ENCODE assay signal across 28 cellular contexts in genomic region chr3:118231578-118231977, GRCh38.
"Had no signal": no experiment of that assay in that cellular context is flagged by ENCODE, and none has a peak within 500 bp of the region (broad histone marks: within the 10 kb centered on the region; RNA-seq: fewer than 3 reads in every experiment).

No MANE protein-coding gene starts in this region.

- H3K4me3 ChIP-seq: colonic mucosa, coronary artery, dorsolateral prefrontal cortex, esophagus muscularis mucosa, esophagus squamous epithelium, gastrocnemius medialis, gastroesophageal sphincter, heart left ventricle, heart right ventricle had no signal

- H3K9me3 ChIP-seq: colonic mucosa, esophagus muscularis mucosa, esophagus squamous epithelium, gastrocnemius medialis, gastroesophageal sphincter, heart right ventricle had no signal

- ATAC-seq: effector memory CD8-positive, alpha-beta T cell; esophagus mucosa; foreskin keratinocyte; gastrocnemius medialis; gastroesophageal sphincter; heart left ventricle; heart right ventricle had no signal

- H3K27ac ChIP-seq: colonic mucosa, coronary artery, dorsolateral prefrontal cortex, epithelial cell of prostate, esophagus muscularis mucosa, esophagus squamous epithelium, foreskin keratinocyte, gastrocnemius medialis, gastroesophageal sphincter, heart left ventricle, heart right ventricle had no signal

- H3K27me3 ChIP-seq: colonic mucosa, esophagus muscularis mucosa, esophagus squamous epithelium, foreskin keratinocyte, gastrocnemius medialis, gastroesophageal sphincter, heart left ventricle, heart right ventricle had no signal

- DNase-seq: colonic mucosa; cortex of kidney; dermis blood vessel endothelial cell; dorsolateral prefrontal cortex; effector CD4-positive, alpha-beta T cell; effector CD8-positive, alpha-beta T cell; effector memory CD4-positive, alpha-beta T cell; effector memory CD8-positive, alpha-beta T cell; endodermal cell; erythroblast; esophagus squamous epithelium; foreskin fibroblast; foreskin keratinocyte; foreskin melanocyte; gastrocnemius medialis; glutamatergic neuron; head of caudate nucleus; heart left ventricle; heart right ventricle had no signal

- H3K36me3 ChIP-seq: colonic mucosa, esophagus muscularis mucosa, esophagus squamous epithelium, gastrocnemius medialis, gastroesophageal sphincter, heart left ventricle, heart right ventricle had no signal

- FAIRE-seq: colon, endometrium, endothelial cell of umbilical vein, frontal cortex had no signal

- H3K4me1 ChIP-seq: colonic mucosa, esophagus muscularis mucosa, esophagus squamous epithelium, foreskin keratinocyte, gastrocnemius medialis, gastroesophageal sphincter, heart left ventricle, heart right ventricle had no signal
